In the genomic region with DNA sequence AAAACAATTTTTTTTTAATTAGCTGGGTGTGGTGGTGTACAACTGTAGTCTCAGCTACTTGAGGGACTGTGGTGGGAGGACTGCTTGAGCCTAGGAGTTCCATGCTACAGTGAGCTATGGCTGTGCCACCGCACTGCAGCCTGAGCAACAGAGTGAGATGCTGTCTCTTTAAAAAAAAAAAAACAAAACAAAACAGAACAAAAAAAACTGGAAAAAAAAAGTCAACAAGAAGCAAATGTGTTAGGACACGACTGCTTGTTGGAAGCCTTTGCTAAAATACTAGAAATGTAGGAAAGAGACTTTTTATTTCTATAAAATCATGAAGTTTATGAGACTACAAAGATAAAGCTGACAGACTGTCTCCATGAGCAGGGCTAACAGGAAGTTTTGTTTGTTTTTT, we compare ENCODE assay signal across 25 cellular contexts.
"Had no signal": no experiment of that assay in that cellular context is flagged by ENCODE, and none has a peak within 500 bp of the region (broad histone marks: within the 10 kb centered on the region; RNA-seq: fewer than 3 reads in every experiment).

No MANE protein-coding gene starts in this region.

- H3K4me2 ChIP-seq: hepatocyte had no signal

- FAIRE-seq: endometrium had no signal

- H3K4me3 ChIP-seq: colonic mucosa, gastrocnemius medialis, hepatocyte, right lobe of liver, skin epidermis, tibial nerve had no signal

- H3K27me3 Mint-ChIP-seq: memory B cell had no signal

- H3K4me3 Mint-ChIP-seq: activated T-cell treated with anti-CD3 and anti-CD28 coated beads, Interleukin-2, amount 50 U/mL, for 72 hours; memory B cell; naive thymus-derived CD8-positive, alpha-beta T cell; stimulated activated effector memory CD8-positive, alpha-beta T cell treated with anti-CD3 and anti-CD28 coated beads, Interleukin-12 subunit alpha, Interleukin-12 subunit beta, amount 100 ng/mL, for 72 hours; stimulated activated naive CD8-positive, alpha-beta T cell treated with anti-CD3 and anti-CD28 coated beads, Interleukin-15, amount 100 ng/mL, for 72 hours had no signal

- H3K27ac ChIP-seq: colonic mucosa, gastrocnemius medialis, right lobe of liver, tibial nerve had no signal

- H3K4me1 Mint-ChIP-seq: naive thymus-derived CD8-positive, alpha-beta T cell; stimulated activated effector memory CD8-positive, alpha-beta T cell treated with anti-CD3 and anti-CD28 coated beads, Interleukin-12 subunit alpha, Interleukin-12 subunit beta, amount 100 ng/mL, for 72 hours; stimulated activated naive CD8-positive, alpha-beta T cell treated with anti-CD3 and anti-CD28 coated beads, Interleukin-15, amount 100 ng/mL, for 72 hours had no signal

- H2AFZ ChIP-seq: hepatocyte had no signal

- DNase-seq: activated CD4-positive, alpha-beta T cell treated with anti-CD3 and anti-CD28 coated beads for 4 hours; activated CD4-positive, alpha-beta T cell treated with anti-CD3 and anti-CD28 coated beads, Interleukin-2, amount 50 U/mL, for 4 hours; activated naive CD4-positive, alpha-beta T cell; activated T-cell treated with anti-CD3 and anti-CD28 coated beads for 4 hours; activated T-cell treated with anti-CD3 and anti-CD28 coated beads, Interleukin-2, amount 50 U/mL, for 72 hours; cerebellar nuclear complex; colonic mucosa; effector CD8-positive, alpha-beta T cell; erythroblast; gastrocnemius medialis; islet precursor cell; left cardiac atrium; midbrain; naive thymus-derived CD8-positive, alpha-beta T cell; right lobe of liver; stimulated activated CD4-positive, alpha-beta T cell treated with anti-CD3 and anti-CD28 coated beads, Interleukin-12 subunit alpha, Interleukin-12 subunit beta, amount 100 ng/mL, for 4 hours; stimulated activated CD4-positive, alpha-beta T cell treated with anti-CD3 and anti-CD28 coated beads, Interleukin-4, amount 100 ng/mL, for 24 hours; stimulated activated naive CD8-positive, alpha-beta T cell treated with anti-CD3 and anti-CD28 coated beads, Interleukin-15, amount 100 ng/mL, for 72 hours had no signal

- ATAC-seq: activated naive CD4-positive, alpha-beta T cell treated with anti-CD3 and anti-CD28 coated beads, Interleukin-2, amount 50 U/mL, for 72 hours; activated T-cell treated with anti-CD3 and anti-CD28 coated beads, Interleukin-2, amount 50 U/mL, for 72 hours; gastrocnemius medialis; left cardiac atrium; naive thymus-derived CD8-positive, alpha-beta T cell; stimulated activated effector memory CD8-positive, alpha-beta T cell treated with anti-CD3 and anti-CD28 coated beads, Interleukin-12 subunit alpha, Interleukin-12 subunit beta, amount 100 ng/mL, for 72 hours; stimulated activated naive CD8-positive, alpha-beta T cell treated with anti-CD3 and anti-CD28 coated beads, Interleukin-15, amount 100 ng/mL, for 72 hours had no signal

- H3K9me3 ChIP-seq: colonic mucosa, gastrocnemius medialis, right lobe of liver, tibial nerve had no signal

- H3K27me3 ChIP-seq: colonic mucosa, gastrocnemius medialis, hepatocyte, right lobe of liver, tibial nerve had no signal

- H3K36me3 Mint-ChIP-seq: activated naive CD4-positive, alpha-beta T cell treated with anti-CD3 and anti-CD28 coated beads, Interleukin-2, amount 50 U/mL, for 72 hours; memory B cell; naive thymus-derived CD8-positive, alpha-beta T cell; stimulated activated effector memory CD8-positive, alpha-beta T cell treated with anti-CD3 and anti-CD28 coated beads, Interleukin-12 subunit alpha, Interleukin-12 subunit beta, amount 100 ng/mL, for 72 hours had no signal

- H3K9me3 Mint-ChIP-seq: activated naive CD4-positive, alpha-beta T cell treated with anti-CD3 and anti-CD28 coated beads, Interleukin-2, amount 50 U/mL, for 72 hours; activated T-cell treated with anti-CD3 and anti-CD28 coated beads, Interleukin-2, amount 50 U/mL, for 72 hours; memory B cell; naive thymus-derived CD8-positive, alpha-beta T cell; stimulated activated effector memory CD8-positive, alpha-beta T cell treated with anti-CD3 and anti-CD28 coated beads, Interleukin-12 subunit alpha, Interleukin-12 subunit beta, amount 100 ng/mL, for 72 hours; stimulated activated naive CD8-positive, alpha-beta T cell treated with anti-CD3 and anti-CD28 coated beads, Interleukin-15, amount 100 ng/mL, for 72 hours had no signal

- H3K27ac Mint-ChIP-seq: activated naive CD4-positive, alpha-beta T cell treated with anti-CD3 and anti-CD28 coated beads, Interleukin-2, amount 50 U/mL, for 72 hours; activated T-cell treated with anti-CD3 and anti-CD28 coated beads, Interleukin-2, amount 50 U/mL, for 72 hours; memory B cell; naive thymus-derived CD8-positive, alpha-beta T cell; stimulated activated effector memory CD8-positive, alpha-beta T cell treated with anti-CD3 and anti-CD28 coated beads, Interleukin-12 subunit alpha, Interleukin-12 subunit beta, amount 100 ng/mL, for 72 hours had no signal

- H3K36me3 ChIP-seq: colonic mucosa, gastrocnemius medialis, right lobe of liver, tibial nerve had no signal
